In genomic region chr3:158791259-158791920, GRCh38 we compare ENCODE assay signal across 8 cellular contexts. TPM values are rescaled to one million over a fixed set of nuclear protein-coding genes. Genes with fewer than 3 reads are reported as not detected.
DNase-seq lines count a peak whose midpoint lies in the region; ATAC-seq and TF ChIP-seq lines count a peak whose summit lies in the region.

No MANE protein-coding gene starts in this region.

- H3K9me3 ChIP-seq in lung (ENCODE audit: control insufficient read depth in 2 of 2, insufficient read depth in 1 of 2, low read length in 1 of 2), result no peaks in the 10 kb centered on the region

- H3K4me1 ChIP-seq in lung (ENCODE audit: control insufficient read depth in 2 of 2, insufficient read depth in 2 of 2, low read length in 2 of 2), result peaks cover 0 to 2% of the 10 kb centered on the region in 2 donors

- H3K9me3 Mint-ChIP-seq in dendritic cell treated with granulocyte-macrophage colony-stimulating factor and Interleukin-4, amounts not matched to agents 40 ng/mL and 50 ng/mL, for 4 days, result peaks cover 10% of the 10 kb centered on the region

- CTCF ChIA-PET in BJ (lab: Yijun Ruan, JAX), result interaction anchor here (0.6 to 9.4 kb wide), 31 partner anchors 10 to 469 kb away, joined by 3 to 158 read pairs (median 4); partner anchors contain the start of genes GFM1 and MFSD1

- H3K27me3 Mint-ChIP-seq in dendritic cell treated with granulocyte-macrophage colony-stimulating factor and Interleukin-4, amounts not matched to agents 40 ng/mL and 50 ng/mL, for 4 days, result no peaks in the 10 kb centered on the region

- POLR2A ChIA-PET in BJ (lab: Charles Lee), result no interaction called here

- WGBS in lung, 2 donors, result 1 to 3% methylated on average over 8 of the region's 8 CpGs

- ATAC-seq in GM18511 (IDR thresholded peaks at IDR 0.05; ENCODE audit: unreplicated experiment) (peak; percentile 80), HG02970 (IDR thresholded peaks at IDR 0.05; ENCODE audit: low FRiP score, unreplicated experiment) (peak; percentile 73), lung (ENCODE audit: insufficient read depth, low FRiP score) (peak; percentile 73)

- H3K27ac Mint-ChIP-seq in dendritic cell treated with granulocyte-macrophage colony-stimulating factor and Interleukin-4, amounts not matched to agents 40 ng/mL and 50 ng/mL, for 4 days, result no peak overlapping the region

- H3K36me3 ChIP-seq in BJ (ENCODE audit: control insufficient read depth, insufficient read depth, low read length) (no peaks in the 10 kb centered on the region), lung (ENCODE audit: control insufficient read depth in 2 of 2, insufficient read depth in 2 of 2, low read length in 2 of 2) (no peaks in the 10 kb centered on the region)

- TF ChIP-seq CTCF in BJ (IDR thresholded peaks at IDR 0.05; ENCODE audit: insufficient read depth, low read depth, low read length), result peak; percentile 79
- TF ChIP-seq CTCF in lung (IDR thresholded peaks at IDR 0.05; ENCODE audit: control extremely low read depth, extremely low read depth), result peak; percentile 83

- DNase-seq in BJ (ENCODE audit: low read depth), result no peak
- peak; percentile 8 for DNase-seq in NCI-H187 treated with DMSO at 0.1 percent for 48 hours (lab: John Stamatoyannopoulos, UW)
- peak; percentile 7 for DNase-seq in T follicular helper cell (ENCODE audit: low read depth)
- DNase-seq in lung (ENCODE audit: low spot score), result no peak
- no peak for DNase-seq in GM19238 (ENCODE audit: insufficient read length, low spot score)

- H3K36me3 Mint-ChIP-seq in dendritic cell treated with granulocyte-macrophage colony-stimulating factor and Interleukin-4, amounts not matched to agents 40 ng/mL and 50 ng/mL, for 4 days (ENCODE audit: low read depth), result no peaks in the 10 kb centered on the region

- peak overlapping the region; percentile 39 for H3K4me3 Mint-ChIP-seq in dendritic cell treated with granulocyte-macrophage colony-stimulating factor and Interleukin-4, amounts not matched to agents 40 ng/mL and 50 ng/mL, for 4 days

- H3K27me3 ChIP-seq in BJ (ENCODE audit: control insufficient read depth, insufficient read depth, low read length) (no peaks in the 10 kb centered on the region), lung (ENCODE audit: control insufficient read depth, insufficient read depth) (no peaks in the 10 kb centered on the region)

- intact Hi-C loops in dendritic cell treated with granulocyte-macrophage colony-stimulating factor and Interleukin-4, amounts not matched to agents 40 ng/mL and 50 ng/mL, for 4 days (cut with micrococcal nuclease), result loop anchor here (2.0 kb wide), 2 partner anchors 65 to 253 kb away; no protein-coding TSS in a partner anchor

- H3K27ac ChIP-seq in lung (ENCODE audit: low read depth in 1 of 2, low read length in 1 of 2), result no peak overlapping the region

- H3K4me1 Mint-ChIP-seq in dendritic cell treated with granulocyte-macrophage colony-stimulating factor and Interleukin-4, amounts not matched to agents 40 ng/mL and 50 ng/mL, for 4 days (ENCODE audit: low read depth), result no peaks in the 10 kb centered on the region

- H3K4me3 ChIP-seq in BJ (ENCODE audit: low read depth, low read length) (no peak overlapping the region), lung (no peak overlapping the region)

RNA-seq across cellular contexts. Expression of gene MFSD1, which starts 10.5 kb away (rescaled TPM):
- polyA plus RNA-seq in BJ (2011; rRNA removed) (69.8 and 94.7 TPM in 2 replicates), lung (100 to 1,000 TPM in 1 of 2 donors, 10 to 100 TPM in 1; 25.8 to 143 TPM)
- polyA minus RNA-seq in BJ (2011; rRNA and poly(A)+ RNA removed), result 29.4 and 42.1 TPM in 2 replicates
- 10 to 100 TPM; 92.0 to 94.7 TPM for total RNA-seq in lung

RNA-seq across cellular contexts. Expression of gene RARRES1, which starts 59.1 kb away (rescaled TPM):
- polyA plus RNA-seq in BJ (2011; rRNA removed) (2.0 and 4.5 TPM in 2 replicates), lung (10 to 100 TPM; 49.8 to 53.4 TPM)
- polyA minus RNA-seq in BJ (2011; rRNA and poly(A)+ RNA removed), result 0.24 and 0.77 TPM in 2 replicates
- total RNA-seq in lung, result 100 to 1,000 TPM in 1 of 2 donors, 10 to 100 TPM in 1; 36.3 to 110 TPM

Comparison
In these comparisons a context has a peak if more than half of its experiments do, and no peak if none do; other contexts are left out.
1. DNase-seq: peak in NCI-H187 treated with DMSO at 0.1 percent for 48 hours (single experiment) and T follicular helper cell (single experiment); none in BJ (single experiment), lung (single experiment) and GM19238 (single experiment).
2. Peak in every context shown above with its lines, with median percentiles within 50 percentile points of each other: ATAC-seq.